In the genomic region with DNA sequence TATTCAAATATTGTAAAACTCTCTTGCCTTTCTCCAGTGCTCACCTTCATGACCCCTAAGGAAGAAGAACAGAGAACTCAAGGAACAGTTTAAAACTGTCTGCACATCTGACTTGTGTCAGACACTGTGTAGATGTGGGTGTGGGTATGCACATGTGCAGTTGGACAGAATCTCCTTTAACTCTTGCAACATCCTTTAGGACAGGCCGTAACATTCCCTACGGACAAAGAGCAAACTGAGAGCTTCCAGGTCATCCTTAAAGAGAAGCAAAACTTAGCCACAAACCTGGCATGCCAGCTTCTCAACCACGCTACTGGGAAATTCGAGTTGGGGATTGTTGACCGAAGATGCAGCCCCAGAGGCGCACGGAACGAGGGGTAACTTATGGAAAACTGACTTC, we compare ENCODE assay signal across 36 cellular contexts.
"Had no signal": no experiment of that assay in that cellular context is flagged by ENCODE, and none has a peak within 500 bp of the region (broad histone marks: within the 10 kb centered on the region; RNA-seq: fewer than 3 reads in every experiment).

No MANE protein-coding gene starts in this region.

- DNase-seq: activated B cell treated with CpG ODN at 0.5 μM for 24 hours; activated CD4-positive, alpha-beta memory T cell treated with anti-CD3 and anti-CD28 coated beads for 36 hours; activated CD4-positive, alpha-beta T cell treated with anti-CD3 and anti-CD28 coated beads for 4 hours; activated CD4-positive, alpha-beta T cell treated with anti-CD3 and anti-CD28 coated beads, Interleukin-2, amount 50 U/mL, for 1 hour; activated CD4-positive, CD25-positive, alpha-beta regulatory T cell treated with anti-CD3 and anti-CD28 coated beads, Interleukin-2, amount 50 U/mL, for 72 hours; activated gamma-delta T cell; activated naive CD4-positive, alpha-beta T cell treated with Interleukin-2 at 50 U/mL for 16 hours; activated T-cell treated with anti-CD3 and anti-CD28 coated beads, Interleukin-2, amount 50 U/mL, for 1 hour; activated T-cell treated with anti-CD3 and anti-CD28 coated beads, Interleukin-2, amount 50 U/mL, for 72 hours; adrenal gland; anterior cingulate cortex; caudate nucleus; cerebellar nuclear complex; NCI-H1092 treated with DMSO at 0.1 percent for 48 hours; NCI-H1417; NCI-H146; NCI-H187; NCI-H2029 treated with DMSO at 0.1 percent for 48 hours; NCI-H2107; NCI-H2171; NCI-H510A; NCI-H526; NCI-H748 treated with DMSO at 0.1 percent for 48 hours; NK-92 treated with Interleukin-12 subunit alpha and Interleukin-12 subunit beta, amount 100 ng/mL, for 24 hours; PC-3; Peyer's patch; RPMI8226; SIG-M5; SW 1271; T-helper 1 cell; T-helper 2 cell; T-helper 9 cell had no signal

- H3K36me3 ChIP-seq: adrenal gland, Peyer's patch had no signal

- H3K4me3 Mint-ChIP-seq: activated B cell treated with CpG ODN at 0.5 μM for 24 hours; activated CD4-positive, alpha-beta memory T cell treated with anti-CD3 and anti-CD28 coated beads for 36 hours; activated T-cell treated with anti-CD3 and anti-CD28 coated beads, Interleukin-2, amount 50 U/mL, for 72 hours; activated T-helper 17 cell treated with anti-CD3 and anti-CD28 coated beads, Interleukin-2, amount 50 U/mL, for 72 hours had no signal

- H3K27ac Mint-ChIP-seq: activated B cell treated with CpG ODN at 0.5 μM for 24 hours; activated CD4-positive, alpha-beta memory T cell treated with anti-CD3 and anti-CD28 coated beads for 36 hours; activated naive CD4-positive, alpha-beta T cell treated with anti-CD3 and anti-CD28 coated beads, Interleukin-2, amount 50 U/mL, for 72 hours; activated T-cell treated with anti-CD3 and anti-CD28 coated beads, Interleukin-2, amount 50 U/mL, for 72 hours; activated T-helper 17 cell treated with anti-CD3 and anti-CD28 coated beads, Interleukin-2, amount 50 U/mL, for 72 hours; brain had no signal

- H3K27me3 Mint-ChIP-seq: activated B cell treated with CpG ODN at 0.5 μM for 24 hours; activated CD4-positive, alpha-beta memory T cell treated with anti-CD3 and anti-CD28 coated beads for 36 hours; activated T-helper 17 cell treated with anti-CD3 and anti-CD28 coated beads, Interleukin-2, amount 50 U/mL, for 72 hours had no signal

- H3K4me1 ChIP-seq: adrenal gland had no signal

- H3K27ac ChIP-seq: adrenal gland, Peyer's patch, VCaP had no signal

- H3K36me3 Mint-ChIP-seq: activated CD4-positive, alpha-beta memory T cell treated with anti-CD3 and anti-CD28 coated beads for 36 hours; brain had no signal

- H3K27me3 ChIP-seq: adrenal gland, Peyer's patch had no signal

- ATAC-seq: activated naive CD4-positive, alpha-beta T cell treated with anti-CD3 and anti-CD28 coated beads, Interleukin-2, amount 50 U/mL, for 72 hours; activated T-cell treated with anti-CD3 and anti-CD28 coated beads, Interleukin-2, amount 50 U/mL, for 72 hours; activated T-helper 17 cell treated with anti-CD3 and anti-CD28 coated beads, Interleukin-2, amount 50 U/mL, for 72 hours; PC-3 had no signal

- H3K9me3 ChIP-seq: adrenal gland, Peyer's patch had no signal

- H3K9me3 Mint-ChIP-seq: activated B cell treated with CpG ODN at 0.5 μM for 24 hours; activated CD4-positive, alpha-beta memory T cell treated with anti-CD3 and anti-CD28 coated beads for 36 hours; activated naive CD4-positive, alpha-beta T cell treated with anti-CD3 and anti-CD28 coated beads, Interleukin-2, amount 50 U/mL, for 72 hours; activated T-cell treated with anti-CD3 and anti-CD28 coated beads, Interleukin-2, amount 50 U/mL, for 72 hours; activated T-helper 17 cell treated with anti-CD3 and anti-CD28 coated beads, Interleukin-2, amount 50 U/mL, for 72 hours had no signal

- H3K4me1 Mint-ChIP-seq: brain had no signal

- H3K4me3 ChIP-seq: adrenal gland, Peyer's patch had no signal
